ENCODE assay signal across 1 cellular context in the genomic region with DNA sequence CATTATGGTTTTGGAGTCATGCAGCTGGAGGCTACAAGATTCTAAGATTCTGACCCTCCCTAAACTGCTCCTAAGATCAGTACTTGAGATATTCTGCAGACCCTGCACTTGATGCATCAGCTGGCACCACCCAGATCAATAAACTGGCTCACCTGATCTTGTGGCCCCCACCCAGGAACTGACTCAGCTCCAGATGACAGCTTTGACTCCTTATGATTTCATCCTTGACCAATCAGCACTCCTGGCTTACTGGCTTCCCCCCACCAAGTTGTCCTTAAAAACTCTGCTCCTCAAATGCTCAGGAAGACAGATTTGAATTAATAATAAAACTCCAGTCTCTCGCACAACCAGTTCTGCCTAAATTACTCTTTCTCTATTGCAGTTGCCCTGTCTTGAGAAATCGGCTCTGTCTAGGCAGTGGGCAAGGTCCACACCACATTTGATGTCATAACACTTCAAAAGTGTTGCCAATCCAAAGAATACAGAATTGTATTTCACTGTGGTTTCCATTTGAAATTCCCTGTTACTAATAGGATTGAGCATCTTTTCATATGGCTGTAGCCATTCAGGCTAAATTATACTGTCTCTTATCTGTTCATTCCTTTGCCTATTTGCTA.
TF ChIP-seq lines count a peak whose summit lies in the region.

No MANE protein-coding gene starts in this region.

TF ChIP-seq in K562, 482 proteins besides CTCF, POLR2A, EP300 and RAD21 (continued from another document):
- TF ChIP-seq, protein P1, sequence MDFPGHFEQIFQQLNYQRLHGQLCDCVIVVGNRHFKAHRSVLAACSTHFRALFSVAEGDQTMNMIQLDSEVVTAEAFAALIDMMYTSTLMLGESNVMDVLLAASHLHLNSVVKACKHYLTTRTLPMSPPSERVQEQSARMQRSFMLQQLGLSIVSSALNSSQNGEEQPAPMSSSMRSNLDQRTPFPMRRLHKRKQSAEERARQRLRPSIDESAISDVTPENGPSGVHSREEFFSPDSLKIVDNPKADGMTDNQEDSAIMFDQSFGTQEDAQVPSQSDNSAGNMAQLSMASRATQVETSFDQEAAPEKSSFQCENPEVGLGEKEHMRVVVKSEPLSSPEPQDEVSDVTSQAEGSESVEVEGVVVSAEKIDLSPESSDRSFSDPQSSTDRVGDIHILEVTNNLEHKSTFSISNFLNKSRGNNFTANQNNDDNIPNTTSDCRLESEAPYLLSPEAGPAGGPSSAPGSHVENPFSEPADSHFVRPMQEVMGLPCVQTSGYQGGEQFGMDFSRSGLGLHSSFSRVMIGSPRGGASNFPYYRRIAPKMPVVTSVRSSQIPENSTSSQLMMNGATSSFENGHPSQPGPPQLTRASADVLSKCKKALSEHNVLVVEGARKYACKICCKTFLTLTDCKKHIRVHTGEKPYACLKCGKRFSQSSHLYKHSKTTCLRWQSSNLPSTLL (IDR thresholded peaks at IDR 0.05), result no peak
- TF ChIP-seq LARP7 (IDR thresholded peaks at IDR 0.05) (no peak), TCF7L2 (IDR thresholded peaks at IDR 0.05; ENCODE audit: low read depth, low read length) (no peak), ZNF121 (CRISPR knock-in tag; conservative IDR thresholded peaks at IDR 0.05) (no peak), CTBP1 (IDR thresholded peaks at IDR 0.05; ENCODE audit: borderline replicate concordance) (no peak), U2AF1 (optimal IDR thresholded peaks at IDR 0.05; ENCODE audit: low read depth, low read length) (no peak), TAL1 (IDR thresholded peaks at IDR 0.05) (no peak), CBX1 (IDR thresholded peaks at IDR 0.05; ENCODE audit: low read depth) (no peak), KLF1 (tag; IDR thresholded peaks at IDR 0.05) (no peak), ZKSCAN3 (CRISPR knock-in tag; IDR thresholded peaks at IDR 0.05) (no peak), HIVEP1 (CRISPR knock-in tag; IDR thresholded peaks at IDR 0.05) (no peak), PHF8 (IDR thresholded peaks at IDR 0.05; ENCODE audit: borderline replicate concordance, low read length) (no peak), KDM2B (CRISPR knock-in tag; IDR thresholded peaks at IDR 0.05) (no peak), HLTF (IDR thresholded peaks at IDR 0.05) (no peak), PHB2 (IDR thresholded peaks at IDR 0.05; ENCODE audit: low read depth) (no peak), BRD9 (IDR thresholded peaks at IDR 0.05; ENCODE audit: low read depth, partially characterized antibody) (no peak), MAFG (tag; conservative IDR thresholded peaks at IDR 0.05) (no peak), ETV1 (tag; conservative IDR thresholded peaks at IDR 0.05; ENCODE audit: low read depth) (no peak), NUFIP1 (IDR thresholded peaks at IDR 0.05; ENCODE audit: partially characterized antibody) (no peak), JUND (IDR thresholded peaks at IDR 0.05; ENCODE audit: borderline replicate concordance, low read depth, low read length) (peak; percentile 73; the same call in 1 of the 2 replicates), JUND (tag; IDR thresholded peaks at IDR 0.05; ENCODE audit: borderline replicate concordance, low read depth, low read length) (no peak; the same call in 2 of the 3 replicates), ZNF707 (CRISPR knock-in tag; conservative IDR thresholded peaks at IDR 0.05) (no peak), CSDE1 (IDR thresholded peaks at IDR 0.05) (no peak), ASH1L (IDR thresholded peaks at IDR 0.05; ENCODE audit: borderline replicate concordance, low read depth, partially characterized antibody) (no peak), CHCHD3 (CRISPR knock-in tag; IDR thresholded peaks at IDR 0.05) (no peak), ESRRA (IDR thresholded peaks at IDR 0.05; ENCODE audit: borderline replicate concordance, low read depth) (no peak)
- TF ChIP-seq, protein P2, sequence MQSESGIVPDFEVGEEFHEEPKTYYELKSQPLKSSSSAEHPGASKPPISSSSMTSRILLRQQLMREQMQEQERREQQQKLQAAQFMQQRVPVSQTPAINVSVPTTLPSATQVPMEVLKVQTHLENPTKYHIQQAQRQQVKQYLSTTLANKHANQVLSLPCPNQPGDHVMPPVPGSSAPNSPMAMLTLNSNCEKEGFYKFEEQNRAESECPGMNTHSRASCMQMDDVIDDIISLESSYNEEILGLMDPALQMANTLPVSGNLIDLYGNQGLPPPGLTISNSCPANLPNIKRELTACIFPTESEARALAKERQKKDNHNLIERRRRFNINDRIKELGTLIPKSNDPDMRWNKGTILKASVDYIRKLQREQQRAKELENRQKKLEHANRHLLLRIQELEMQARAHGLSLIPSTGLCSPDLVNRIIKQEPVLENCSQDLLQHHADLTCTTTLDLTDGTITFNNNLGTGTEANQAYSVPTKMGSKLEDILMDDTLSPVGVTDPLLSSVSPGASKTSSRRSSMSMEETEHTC (IDR thresholded peaks at IDR 0.05), result no peak
- TF ChIP-seq, protein P3, sequence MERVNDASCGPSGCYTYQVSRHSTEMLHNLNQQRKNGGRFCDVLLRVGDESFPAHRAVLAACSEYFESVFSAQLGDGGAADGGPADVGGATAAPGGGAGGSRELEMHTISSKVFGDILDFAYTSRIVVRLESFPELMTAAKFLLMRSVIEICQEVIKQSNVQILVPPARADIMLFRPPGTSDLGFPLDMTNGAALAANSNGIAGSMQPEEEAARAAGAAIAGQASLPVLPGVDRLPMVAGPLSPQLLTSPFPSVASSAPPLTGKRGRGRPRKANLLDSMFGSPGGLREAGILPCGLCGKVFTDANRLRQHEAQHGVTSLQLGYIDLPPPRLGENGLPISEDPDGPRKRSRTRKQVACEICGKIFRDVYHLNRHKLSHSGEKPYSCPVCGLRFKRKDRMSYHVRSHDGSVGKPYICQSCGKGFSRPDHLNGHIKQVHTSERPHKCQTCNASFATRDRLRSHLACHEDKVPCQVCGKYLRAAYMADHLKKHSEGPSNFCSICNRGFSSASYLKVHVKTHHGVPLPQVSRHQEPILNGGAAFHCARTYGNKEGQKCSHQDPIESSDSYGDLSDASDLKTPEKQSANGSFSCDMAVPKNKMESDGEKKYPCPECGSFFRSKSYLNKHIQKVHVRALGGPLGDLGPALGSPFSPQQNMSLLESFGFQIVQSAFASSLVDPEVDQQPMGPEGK (CRISPR knock-in tag; IDR thresholded peaks at IDR 0.05; ENCODE audit: borderline replicate concordance), result no peak
- TF ChIP-seq, protein P4, sequence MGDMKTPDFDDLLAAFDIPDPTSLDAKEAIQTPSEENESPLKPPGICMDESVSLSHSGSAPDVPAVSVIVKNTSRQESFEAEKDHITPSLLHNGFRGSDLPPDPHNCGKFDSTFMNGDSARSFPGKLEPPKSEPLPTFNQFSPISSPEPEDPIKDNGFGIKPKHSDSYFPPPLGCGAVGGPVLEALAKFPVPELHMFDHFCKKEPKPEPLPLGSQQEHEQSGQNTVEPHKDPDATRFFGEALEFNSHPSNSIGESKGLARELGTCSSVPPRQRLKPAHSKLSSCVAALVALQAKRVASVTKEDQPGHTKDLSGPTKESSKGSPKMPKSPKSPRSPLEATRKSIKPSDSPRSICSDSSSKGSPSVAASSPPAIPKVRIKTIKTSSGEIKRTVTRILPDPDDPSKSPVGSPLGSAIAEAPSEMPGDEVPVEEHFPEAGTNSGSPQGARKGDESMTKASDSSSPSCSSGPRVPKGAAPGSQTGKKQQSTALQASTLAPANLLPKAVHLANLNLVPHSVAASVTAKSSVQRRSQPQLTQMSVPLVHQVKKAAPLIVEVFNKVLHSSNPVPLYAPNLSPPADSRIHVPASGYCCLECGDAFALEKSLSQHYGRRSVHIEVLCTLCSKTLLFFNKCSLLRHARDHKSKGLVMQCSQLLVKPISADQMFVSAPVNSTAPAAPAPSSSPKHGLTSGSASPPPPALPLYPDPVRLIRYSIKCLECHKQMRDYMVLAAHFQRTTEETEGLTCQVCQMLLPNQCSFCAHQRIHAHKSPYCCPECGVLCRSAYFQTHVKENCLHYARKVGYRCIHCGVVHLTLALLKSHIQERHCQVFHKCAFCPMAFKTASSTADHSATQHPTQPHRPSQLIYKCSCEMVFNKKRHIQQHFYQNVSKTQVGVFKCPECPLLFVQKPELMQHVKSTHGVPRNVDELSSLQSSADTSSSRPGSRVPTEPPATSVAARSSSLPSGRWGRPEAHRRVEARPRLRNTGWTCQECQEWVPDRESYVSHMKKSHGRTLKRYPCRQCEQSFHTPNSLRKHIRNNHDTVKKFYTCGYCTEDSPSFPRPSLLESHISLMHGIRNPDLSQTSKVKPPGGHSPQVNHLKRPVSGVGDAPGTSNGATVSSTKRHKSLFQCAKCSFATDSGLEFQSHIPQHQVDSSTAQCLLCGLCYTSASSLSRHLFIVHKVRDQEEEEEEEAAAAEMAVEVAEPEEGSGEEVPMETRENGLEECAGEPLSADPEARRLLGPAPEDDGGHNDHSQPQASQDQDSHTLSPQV (IDR thresholded peaks at IDR 0.05), result 0 out of 2 replicates have a peak, but pooled peaks have one; percentile 19
- TF ChIP-seq, protein P5, sequence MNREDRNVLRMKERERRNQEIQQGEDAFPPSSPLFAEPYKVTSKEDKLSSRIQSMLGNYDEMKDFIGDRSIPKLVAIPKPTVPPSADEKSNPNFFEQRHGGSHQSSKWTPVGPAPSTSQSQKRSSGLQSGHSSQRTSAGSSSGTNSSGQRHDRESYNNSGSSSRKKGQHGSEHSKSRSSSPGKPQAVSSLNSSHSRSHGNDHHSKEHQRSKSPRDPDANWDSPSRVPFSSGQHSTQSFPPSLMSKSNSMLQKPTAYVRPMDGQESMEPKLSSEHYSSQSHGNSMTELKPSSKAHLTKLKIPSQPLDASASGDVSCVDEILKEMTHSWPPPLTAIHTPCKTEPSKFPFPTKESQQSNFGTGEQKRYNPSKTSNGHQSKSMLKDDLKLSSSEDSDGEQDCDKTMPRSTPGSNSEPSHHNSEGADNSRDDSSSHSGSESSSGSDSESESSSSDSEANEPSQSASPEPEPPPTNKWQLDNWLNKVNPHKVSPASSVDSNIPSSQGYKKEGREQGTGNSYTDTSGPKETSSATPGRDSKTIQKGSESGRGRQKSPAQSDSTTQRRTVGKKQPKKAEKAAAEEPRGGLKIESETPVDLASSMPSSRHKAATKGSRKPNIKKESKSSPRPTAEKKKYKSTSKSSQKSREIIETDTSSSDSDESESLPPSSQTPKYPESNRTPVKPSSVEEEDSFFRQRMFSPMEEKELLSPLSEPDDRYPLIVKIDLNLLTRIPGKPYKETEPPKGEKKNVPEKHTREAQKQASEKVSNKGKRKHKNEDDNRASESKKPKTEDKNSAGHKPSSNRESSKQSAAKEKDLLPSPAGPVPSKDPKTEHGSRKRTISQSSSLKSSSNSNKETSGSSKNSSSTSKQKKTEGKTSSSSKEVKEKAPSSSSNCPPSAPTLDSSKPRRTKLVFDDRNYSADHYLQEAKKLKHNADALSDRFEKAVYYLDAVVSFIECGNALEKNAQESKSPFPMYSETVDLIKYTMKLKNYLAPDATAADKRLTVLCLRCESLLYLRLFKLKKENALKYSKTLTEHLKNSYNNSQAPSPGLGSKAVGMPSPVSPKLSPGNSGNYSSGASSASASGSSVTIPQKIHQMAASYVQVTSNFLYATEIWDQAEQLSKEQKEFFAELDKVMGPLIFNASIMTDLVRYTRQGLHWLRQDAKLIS (CRISPR knock-in tag; IDR thresholded peaks at IDR 0.05), result no peak
- TF ChIP-seq, protein P6, sequence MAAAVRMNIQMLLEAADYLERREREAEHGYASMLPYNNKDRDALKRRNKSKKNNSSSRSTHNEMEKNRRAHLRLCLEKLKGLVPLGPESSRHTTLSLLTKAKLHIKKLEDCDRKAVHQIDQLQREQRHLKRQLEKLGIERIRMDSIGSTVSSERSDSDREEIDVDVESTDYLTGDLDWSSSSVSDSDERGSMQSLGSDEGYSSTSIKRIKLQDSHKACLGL (CRISPR knock-in tag; IDR thresholded peaks at IDR 0.05; ENCODE audit: borderline replicate concordance, poor library complexity, severe bottlenecking), result no peak
- TF ChIP-seq, protein P7, sequence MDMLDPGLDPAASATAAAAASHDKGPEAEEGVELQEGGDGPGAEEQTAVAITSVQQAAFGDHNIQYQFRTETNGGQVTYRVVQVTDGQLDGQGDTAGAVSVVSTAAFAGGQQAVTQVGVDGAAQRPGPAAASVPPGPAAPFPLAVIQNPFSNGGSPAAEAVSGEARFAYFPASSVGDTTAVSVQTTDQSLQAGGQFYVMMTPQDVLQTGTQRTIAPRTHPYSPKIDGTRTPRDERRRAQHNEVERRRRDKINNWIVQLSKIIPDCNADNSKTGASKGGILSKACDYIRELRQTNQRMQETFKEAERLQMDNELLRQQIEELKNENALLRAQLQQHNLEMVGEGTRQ (CRISPR knock-in tag; IDR thresholded peaks at IDR 0.05), result no peak
TF ChIP-seq in K562: peak in this region for 18.
